8 cellular contexts compared by ENCODE assay signal in genomic region chr17:78174332-78174869, GRCh38. TPM values are rescaled to one million over a fixed set of nuclear protein-coding genes. Genes with fewer than 3 reads are reported as not detected.
DNase-seq lines count a peak whose midpoint lies in the region; ATAC-seq, FAIRE-seq and TF ChIP-seq lines count a peak whose summit lies in the region.

No MANE protein-coding gene starts in this region.

- CTCF ChIA-PET in Calu3 (lab: Charles Lee) (interaction anchor here (0.6 to 2.2 kb wide), 9 partner anchors 23 to 168 kb away, joined by 3 to 9 read pairs (median 3); no protein-coding TSS in a partner anchor), endothelial cell of umbilical vein (lab: Charles Lee) (interaction anchor here (0.5 to 4.9 kb wide), 17 partner anchors 9 to 527 kb away, joined by 3 to 57 read pairs (median 4); partner anchors contain the start of gene TK1)

- no peak for TF ChIP-seq POLR2A in endothelial cell of umbilical vein (IDR thresholded peaks at IDR 0.05; ENCODE audit: low read depth, low read length)

- dilution Hi-C loops in endothelial cell of umbilical vein (cut with MboI; ENCODE audit: extremely low pct_ligation_motif_present, low sequenced_read_pairs): no loop called here

- H3K9me1 ChIP-seq in endothelial cell of umbilical vein (replicated peaks; ENCODE audit: control insufficient read depth, extremely low read depth, insufficient read depth, low read length): no peaks in the 10 kb centered on the region

- peaks cover 62% of the 10 kb centered on the region for H3K36me3 Mint-ChIP-seq in Calu3 (ENCODE audit: insufficient read depth, unreplicated experiment)

- peaks cover 73% of the 10 kb centered on the region for H3K36me3 ChIP-seq in NT2/D1 (ENCODE audit: insufficient read depth, insufficient read length, low read length)
- peaks cover 0 to 6% of the 10 kb centered on the region in 2 experiments for H3K36me3 ChIP-seq in endothelial cell of umbilical vein (ENCODE audit: control insufficient read depth in 2 of 2, extremely low read depth in 1 of 2, insufficient read depth in 2 of 2, low read length in 2 of 2)
- peaks cover 20% of the 10 kb centered on the region for H3K36me3 ChIP-seq in neutrophil

- peak overlapping the region; percentile 20 for H2AFZ ChIP-seq in endothelial cell of umbilical vein (ENCODE audit: low read depth, low read length)

- no peaks in the 10 kb centered on the region for H3K79me2 ChIP-seq in endothelial cell of umbilical vein (ENCODE audit: control insufficient read depth, insufficient read depth, low read length)

- H3K27me3 ChIP-seq in NT2/D1 (ENCODE audit: insufficient read depth, insufficient read length): no peaks in the 10 kb centered on the region
- no peaks in the 10 kb centered on the region for H3K27me3 ChIP-seq in endothelial cell of umbilical vein (ENCODE audit: control insufficient read depth in 2 of 2, insufficient read depth in 2 of 2, low read length in 2 of 2)
- H3K27me3 ChIP-seq in neutrophil: no peaks in the 10 kb centered on the region

- peaks cover 44% of the 10 kb centered on the region for H3K4me1 ChIP-seq in NT2/D1 (ENCODE audit: insufficient read depth, insufficient read length)
- H3K4me1 ChIP-seq in endothelial cell of umbilical vein (ENCODE audit: control insufficient read depth, extremely low read depth, insufficient read depth, low read length): peaks cover 8% of the 10 kb centered on the region
- H3K4me1 ChIP-seq in neutrophil (ENCODE audit: control insufficient read depth in 1 of 2, insufficient read depth in 1 of 2, low read depth in 1 of 2, low read length in 1 of 2): peaks cover 76 to 78% of the 10 kb centered on the region in 2 experiments

- TF ChIP-seq CTCF in Calu3 (IDR thresholded peaks at IDR 0.05; ENCODE audit: unreplicated experiment): peak; percentile 30
- TF ChIP-seq CTCF in endothelial cell of umbilical vein (IDR thresholded peaks at IDR 0.05; ENCODE audit: extremely low read depth in 1 of 2, insufficient read depth in 1 of 2, low read depth in 1 of 2, low read length in 2 of 2): peak; percentile 46 to 77
- peak; percentile 88 for TF ChIP-seq CTCF in neutrophil (IDR thresholded peaks at IDR 0.05)
- TF ChIP-seq CTCF in GM20000 (IDR thresholded peaks at IDR 0.05; ENCODE audit: extremely low read depth, missing control alignments): no peak

- no peak overlapping the region for H3K4me2 ChIP-seq in endothelial cell of umbilical vein (ENCODE audit: insufficient read depth, low read length)

- intact Hi-C loops in Calu3 (cut with micrococcal nuclease; ENCODE audit: unreplicated experiment) (loop anchor here (2.0 kb wide), 1 partner anchor 62 kb away; no protein-coding TSS in a partner anchor), endothelial cell of umbilical vein (cut with micrococcal nuclease) (loop anchor here (1.0 kb wide), 1 partner anchor 77 kb away; no protein-coding TSS in a partner anchor)

- ATAC-seq in GM18498 (IDR thresholded peaks at IDR 0.05; ENCODE audit: unreplicated experiment): no peak

- no peaks in the 10 kb centered on the region for H4K20me1 ChIP-seq in endothelial cell of umbilical vein (replicated peaks; ENCODE audit: control insufficient read depth, extremely low read depth, insufficient read depth, low read length)

- POLR2A ChIA-PET in endothelial cell of umbilical vein (lab: Charles Lee): no interaction called here

- peak; percentile 90 for FAIRE-seq in endothelial cell of umbilical vein (lab: Jason Lieb, UNC)

- H3K4me3 Mint-ChIP-seq in Calu3 (ENCODE audit: low read depth, unreplicated experiment): no peak overlapping the region

- DNase-seq in Calu3 (peak; percentile 87), NT2/D1 (ENCODE audit: low read depth, low spot score) (no peak), endothelial cell of umbilical vein (ENCODE audit: low read depth, low spot score) (peak; percentile 73), activated gamma-delta T cell treated with Interleukin-2 at 50 U/mL for 16 hours (no peak), GM20000 (ENCODE audit: low spot score) (no peak), NCI-H1092 treated with DMSO at 0.1 percent for 48 hours (lab: John Stamatoyannopoulos, UW) (no peak)

- H3K4me3 ChIP-seq in NT2/D1 (ENCODE audit: insufficient read length, low read depth) (no peak overlapping the region), endothelial cell of umbilical vein (replicated peaks in 1 of 3; ENCODE audit: insufficient read depth in 1 of 3, low read depth in 1 of 3, low read length in 3 of 3) (no peak overlapping the region), neutrophil (ENCODE audit: low read depth in 1 of 2, low read length in 1 of 2) (peak overlapping the region; percentile 34 to 58)

- no peaks in the 10 kb centered on the region for H3K9me3 Mint-ChIP-seq in Calu3 (ENCODE audit: low read depth, unreplicated experiment)

- H3K4me1 Mint-ChIP-seq in Calu3 (ENCODE audit: low read depth, unreplicated experiment): peaks cover 46% of the 10 kb centered on the region

- H3K9me3 ChIP-seq in NT2/D1 (ENCODE audit: insufficient read depth, low read length) (no peaks in the 10 kb centered on the region), endothelial cell of umbilical vein (replicated peaks; ENCODE audit: control insufficient read depth, insufficient read depth, low read length) (no peaks in the 10 kb centered on the region), neutrophil (no peaks in the 10 kb centered on the region)

- TSS peak; percentile 16 for BruUV-seq in Calu3 (replicated peaks; lab: Mats Ljungman, UMichigan)
- BruUV-seq in endothelial cell of umbilical vein (replicated peaks; lab: Mats Ljungman, UMichigan): TSS peak; percentile 53

- H3K27ac ChIP-seq in endothelial cell of umbilical vein (ENCODE audit: insufficient read depth, low read depth, low read length) (no peak overlapping the region), neutrophil (peak overlapping the region; percentile 91)

- H3K27me3 Mint-ChIP-seq in Calu3 (ENCODE audit: unreplicated experiment): no peaks in the 10 kb centered on the region

- H3K27ac Mint-ChIP-seq in Calu3 (ENCODE audit: unreplicated experiment): peak overlapping the region; percentile 87

- H3K9ac ChIP-seq in NT2/D1 (ENCODE audit: insufficient read length, low read depth) (peak overlapping the region; percentile 34), endothelial cell of umbilical vein (replicated peaks; ENCODE audit: extremely low read depth, insufficient read depth, low read length) (no peak overlapping the region)

TF ChIP-seq in endothelial cell of umbilical vein, 7 proteins besides CTCF, POLR2A, EP300 and RAD21 (continues in another document):
- no peak for TF ChIP-seq POLR2AphosphoS5 (IDR thresholded peaks at IDR 0.05; ENCODE audit: insufficient read depth, low read depth, low read length)

RNA-seq across cellular contexts. Expression of gene SYNGR2, which starts 6.0 kb away (rescaled TPM):
- 204 and 229 TPM in 2 replicates for total RNA-seq in Calu3 (2022)
- 58.6 and 65.9 TPM in 2 replicates for total RNA-seq in endothelial cell of umbilical vein
- polyA plus RNA-seq in endothelial cell of umbilical vein: 281 and 431 TPM in 2 replicates
- polyA plus RNA-seq in endothelial cell of umbilical vein (2011; cell fraction: cytosol; rRNA removed): 97.5 and 128 TPM in 2 replicates
- 46.6 and 51.0 TPM in 2 replicates for polyA plus RNA-seq in endothelial cell of umbilical vein (2011; cell fraction: nucleus; rRNA removed)
- 63.4 and 110 TPM in 2 replicates for polyA plus RNA-seq in endothelial cell of umbilical vein (2012)
- 144 and 146 TPM in 2 replicates for polyA minus RNA-seq in endothelial cell of umbilical vein
- 62.3 TPM for polyA minus RNA-seq in endothelial cell of umbilical vein (2011; cell fraction: cytosol; rRNA and poly(A)+ RNA removed)
- 15.9 and 17.9 TPM in 2 replicates for polyA minus RNA-seq in endothelial cell of umbilical vein (2011; cell fraction: nucleus; rRNA and poly(A)+ RNA removed)

RNA-seq across cellular contexts. Expression of gene TK1, which starts 12.5 kb away (rescaled TPM):
- total RNA-seq in Calu3 (2022) (89.7 and 95.3 TPM in 2 replicates), endothelial cell of umbilical vein (110 and 111 TPM in 2 replicates)
- polyA plus RNA-seq in endothelial cell of umbilical vein: 159 and 174 TPM in 2 replicates
- polyA plus RNA-seq in endothelial cell of umbilical vein (2011; cell fraction: cytosol; rRNA removed): 132 and 151 TPM in 2 replicates
- polyA plus RNA-seq in endothelial cell of umbilical vein (2011; cell fraction: nucleus; rRNA removed): 73.7 and 83.5 TPM in 2 replicates
- 55.8 and 72.4 TPM in 2 replicates for polyA plus RNA-seq in endothelial cell of umbilical vein (2012)
- 65.8 and 76.3 TPM in 2 replicates for polyA minus RNA-seq in endothelial cell of umbilical vein
- 114 TPM for polyA minus RNA-seq in endothelial cell of umbilical vein (2011; cell fraction: cytosol; rRNA and poly(A)+ RNA removed)
- polyA minus RNA-seq in endothelial cell of umbilical vein (2011; cell fraction: nucleus; rRNA and poly(A)+ RNA removed): 23.5 and 26.9 TPM in 2 replicates

RNA-seq across cellular contexts. Expression of gene AFMID, which starts 12.8 kb away (rescaled TPM):
- 28.5 and 30.8 TPM in 2 replicates for total RNA-seq in Calu3 (2022)
- total RNA-seq in endothelial cell of umbilical vein: 33.5 and 46.3 TPM in 2 replicates
- polyA plus RNA-seq in endothelial cell of umbilical vein: 39.0 and 42.9 TPM in 2 replicates
- polyA plus RNA-seq in endothelial cell of umbilical vein (2011; cell fraction: cytosol; rRNA removed): 51.2 and 56.3 TPM in 2 replicates
- polyA plus RNA-seq in endothelial cell of umbilical vein (2011; cell fraction: nucleus; rRNA removed): 41.7 and 57.7 TPM in 2 replicates
- polyA plus RNA-seq in endothelial cell of umbilical vein (2012): 38.3 and 56.8 TPM in 2 replicates
- polyA minus RNA-seq in endothelial cell of umbilical vein: 41.5 and 53.4 TPM in 2 replicates
- polyA minus RNA-seq in endothelial cell of umbilical vein (2011; cell fraction: cytosol; rRNA and poly(A)+ RNA removed): 21.1 TPM
- polyA minus RNA-seq in endothelial cell of umbilical vein (2011; cell fraction: nucleus; rRNA and poly(A)+ RNA removed): 11.2 and 16.5 TPM in 2 replicates

RNA-seq across cellular contexts. Expression of gene C17orf99, which starts 28.2 kb away (rescaled TPM):
- total RNA-seq in Calu3 (2022): not detected in 2 replicates
- total RNA-seq in endothelial cell of umbilical vein: not detected in 2 replicates
- not detected in 2 replicates for polyA plus RNA-seq in endothelial cell of umbilical vein
- polyA plus RNA-seq in endothelial cell of umbilical vein (2011; cell fraction: cytosol; rRNA removed): not detected in 2 replicates
- polyA plus RNA-seq in endothelial cell of umbilical vein (2011; cell fraction: nucleus; rRNA removed): not detected in 2 replicates
- not detected in 2 replicates for polyA plus RNA-seq in endothelial cell of umbilical vein (2012)
- not detected in 2 replicates for polyA minus RNA-seq in endothelial cell of umbilical vein
- polyA minus RNA-seq in endothelial cell of umbilical vein (2011; cell fraction: cytosol; rRNA and poly(A)+ RNA removed): not detected
- polyA minus RNA-seq in endothelial cell of umbilical vein (2011; cell fraction: nucleus; rRNA and poly(A)+ RNA removed): not detected in 2 replicates

RNA-seq across cellular contexts. Expression of gene BIRC5, which starts 39.7 kb away (rescaled TPM):
- total RNA-seq in Calu3 (2022) (52.4 and 58.5 TPM in 2 replicates), endothelial cell of umbilical vein (74.6 and 85.8 TPM in 2 replicates)
- 26.3 and 32.8 TPM in 2 replicates for polyA plus RNA-seq in endothelial cell of umbilical vein
- polyA plus RNA-seq in endothelial cell of umbilical vein (2011; cell fraction: cytosol; rRNA removed): 32.8 and 37.5 TPM in 2 replicates
- polyA plus RNA-seq in endothelial cell of umbilical vein (2011; cell fraction: nucleus; rRNA removed): 17.7 and 25.5 TPM in 2 replicates
- 29.7 and 51.2 TPM in 2 replicates for polyA plus RNA-seq in endothelial cell of umbilical vein (2012)
- polyA minus RNA-seq in endothelial cell of umbilical vein: 25.2 and 42.4 TPM in 2 replicates
- 60.3 TPM for polyA minus RNA-seq in endothelial cell of umbilical vein (2011; cell fraction: cytosol; rRNA and poly(A)+ RNA removed)
- polyA minus RNA-seq in endothelial cell of umbilical vein (2011; cell fraction: nucleus; rRNA and poly(A)+ RNA removed): 10.7 and 21.0 TPM in 2 replicates

Comparison
In these comparisons a context has a peak if more than half of its experiments do, and no peak if none do; other contexts are left out.
1. DNase-seq: peak in Calu3 (single experiment) and endothelial cell of umbilical vein (single experiment); none in NT2/D1 (single experiment), activated gamma-delta T cell treated with Interleukin-2 at 50 U/mL for 16 hours (single experiment), GM20000 (single experiment) and NCI-H1092 treated with DMSO at 0.1 percent for 48 hours (single experiment).
2. H3K4me3 ChIP-seq: peak in neutrophil (2 of 2); none in NT2/D1 (single experiment) and endothelial cell of umbilical vein (0 of 3).